26 cellular contexts compared by ENCODE assay signal in the genomic region with DNA sequence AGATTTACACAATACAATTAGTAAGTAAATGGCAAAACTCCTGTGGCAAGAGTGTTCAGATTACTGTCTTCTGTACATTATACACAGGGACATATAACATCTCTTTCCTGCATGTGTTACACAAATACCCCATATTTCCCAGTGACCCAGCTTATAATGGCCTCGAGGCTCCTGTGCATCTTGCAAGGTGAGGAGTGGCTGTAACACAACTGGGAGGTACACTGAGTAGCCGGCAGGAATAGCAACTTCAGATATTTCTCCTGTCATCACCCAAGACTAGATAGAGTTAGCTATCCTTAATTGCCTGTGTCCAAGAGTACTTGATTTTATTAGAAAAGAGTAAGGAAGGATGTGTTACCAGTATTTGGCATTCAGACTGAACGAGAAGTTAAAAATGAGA.
"Had no signal": no experiment of that assay in that cellular context is flagged by ENCODE, and none has a peak within 500 bp of the region (broad histone marks: within the 10 kb centered on the region; RNA-seq: fewer than 3 reads in every experiment).

No MANE protein-coding gene starts in this region.

- H3K4me1 ChIP-seq: breast epithelium had no signal

- H3K9ac ChIP-seq: neural progenitor cell had no signal

- H2AFZ ChIP-seq: neural progenitor cell had no signal

- H3K4me2 ChIP-seq: neural progenitor cell had no signal

- H3K27me3 Mint-ChIP-seq: dendritic cell treated with granulocyte-macrophage colony-stimulating factor and Interleukin-4, amounts not matched to agents 40 ng/mL and 50 ng/mL, for 4 days; stimulated activated naive CD8-positive, alpha-beta T cell treated with anti-CD3 and anti-CD28 coated beads, Interleukin-15, Interleukin-2, amounts not matched to agents 100 ng/mL and 50 ng/mL, for 24 hours had no signal

- H3K27ac ChIP-seq: ascending aorta, breast epithelium, epithelial cell of prostate, neural progenitor cell, right lobe of liver, tibial nerve, vagina had no signal

- H3K9me3 ChIP-seq: ascending aorta, breast epithelium, right lobe of liver, tibial nerve, vagina had no signal

- H3K4me3 Mint-ChIP-seq: dendritic cell treated with granulocyte-macrophage colony-stimulating factor and Interleukin-4, amounts not matched to agents 40 ng/mL and 50 ng/mL, for 4 days; neural progenitor cell; stimulated activated naive CD8-positive, alpha-beta T cell treated with anti-CD3 and anti-CD28 coated beads, Interleukin-15, Interleukin-2, amounts not matched to agents 100 ng/mL and 50 ng/mL, for 24 hours; T-helper 1 cell treated with Interleukin-12 subunit alpha and Interleukin-12 subunit beta and Interleukin-4 antibody, amounts not matched to agents 30 μg/mL and 1 μg/mL, for 36 hours had no signal

- H3K4me3 ChIP-seq: ascending aorta, breast epithelium, lung, neural progenitor cell, right lobe of liver, tibial nerve, vagina had no signal

- H3K27me3 ChIP-seq: ascending aorta, breast epithelium, neural progenitor cell, right lobe of liver, tibial nerve, vagina had no signal

- DNase-seq: activated CD4-positive, alpha-beta T cell treated with anti-CD3 and anti-CD28 coated beads for 1 hour; activated CD8-positive, alpha-beta memory T cell treated with anti-CD3 and anti-CD28 coated beads for 24 hours; activated CD8-positive, alpha-beta memory T cell treated with anti-CD3 and anti-CD28 coated beads, Interleukin-2, amount 50 U/mL, for 48 hours; activated effector memory CD4-positive, alpha-beta T cell treated with Interleukin-2 at 50 U/mL for 16 hours; activated naive CD4-positive, alpha-beta T cell treated with anti-CD3 and anti-CD28 coated beads, Interleukin-2, amount 50 U/mL, for 16 hours; activated T-cell treated with anti-CD3 and anti-CD28 coated beads, Interleukin-2, amount 50 U/mL, for 48 hours; effector memory CD4-positive, alpha-beta T cell; foreskin fibroblast; hypothalamus; islet precursor cell; left colon; midbrain; right lobe of liver; small intestine; stimulated activated CD4-positive, alpha-beta T cell treated with anti-CD3 and anti-CD28 coated beads, Interleukin-15, amount 100 ng/mL, for 24 hours; stimulated activated CD4-positive, alpha-beta T cell treated with anti-CD3 and anti-CD28 coated beads, Interleukin-2, amount 100 ng/mL, for 48 hours had no signal

- H3K9me3 Mint-ChIP-seq: dendritic cell treated with granulocyte-macrophage colony-stimulating factor and Interleukin-4, amounts not matched to agents 40 ng/mL and 50 ng/mL, for 4 days; stimulated activated naive CD8-positive, alpha-beta T cell treated with anti-CD3 and anti-CD28 coated beads, Interleukin-15, Interleukin-2, amounts not matched to agents 100 ng/mL and 50 ng/mL, for 24 hours; T-helper 1 cell treated with Interleukin-12 subunit alpha and Interleukin-12 subunit beta and Interleukin-4 antibody, amounts not matched to agents 30 μg/mL and 1 μg/mL, for 36 hours had no signal

- H3K27ac Mint-ChIP-seq: dendritic cell treated with granulocyte-macrophage colony-stimulating factor and Interleukin-4, amounts not matched to agents 40 ng/mL and 50 ng/mL, for 4 days; neural progenitor cell; stimulated activated naive CD8-positive, alpha-beta T cell treated with anti-CD3 and anti-CD28 coated beads, Interleukin-15, Interleukin-2, amounts not matched to agents 100 ng/mL and 50 ng/mL, for 24 hours; T-helper 1 cell treated with Interleukin-12 subunit alpha and Interleukin-12 subunit beta and Interleukin-4 antibody, amounts not matched to agents 30 μg/mL and 1 μg/mL, for 36 hours had no signal

- H3K36me3 ChIP-seq: ascending aorta, breast epithelium, right lobe of liver, tibial nerve, vagina had no signal

- ATAC-seq: left colon, right lobe of liver had no signal
